ENCODE assay signal across 9 cellular contexts in the genomic region with DNA sequence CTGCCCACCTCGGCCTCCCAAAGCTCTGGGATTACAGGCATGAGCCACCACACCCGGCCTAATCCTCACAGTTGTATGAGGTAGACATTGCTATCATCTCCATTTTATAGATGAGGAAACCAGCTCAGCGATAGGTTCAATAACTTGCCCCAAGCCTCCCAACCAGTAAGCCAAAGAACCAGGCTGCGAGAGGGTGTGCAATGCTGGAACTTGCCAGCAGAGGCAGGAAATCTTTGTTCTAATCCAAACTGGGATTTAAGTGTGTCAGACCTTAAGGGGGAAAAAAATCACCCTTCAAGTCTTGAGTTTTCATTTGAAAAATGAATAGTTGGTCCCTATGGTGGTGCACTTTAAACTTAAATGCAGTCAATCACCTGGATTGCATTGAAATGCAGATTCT. TPM values are rescaled to one million over a fixed set of nuclear protein-coding genes. Genes with fewer than 3 reads are reported as not detected.
A peak's percentile ranks its signal among the peaks of the same experiment; 100 is the strongest.
DNase-seq lines count a peak whose midpoint lies in the region; ATAC-seq and TF ChIP-seq lines count a peak whose summit lies in the region.
"Had no signal": no experiment of that assay in that cellular context is flagged by ENCODE, and none has a peak within 500 bp of the region (broad histone marks: within the 10 kb centered on the region; RNA-seq: fewer than 3 reads in every experiment).

No MANE protein-coding gene starts in this region.

- H3K36me3 ChIP-seq in IMR-90 (ENCODE audit: control insufficient read depth, insufficient read depth, low read length) (no peaks in the 10 kb centered on the region), ascending aorta (no peaks in the 10 kb centered on the region)
- H3K36me3 ChIP-seq in CD8-positive, alpha-beta T cell (ENCODE audit: insufficient read depth, low read length) = no peaks in the 10 kb centered on the region
- H3K36me3 ChIP-seq in CD4-positive, alpha-beta memory T cell (ENCODE audit: insufficient read depth, low read length) = no peaks in the 10 kb centered on the region

- H4K5ac ChIP-seq in IMR-90 (ENCODE audit: low read depth, low read length) = no peak overlapping the region

- no peaks in the 10 kb centered on the region for H3K9me3 ChIP-seq in IMR-90 (ENCODE audit: control insufficient read depth, insufficient read depth, low read length)
- no peaks in the 10 kb centered on the region for H3K9me3 ChIP-seq in ascending aorta
- H3K9me3 ChIP-seq in CD8-positive, alpha-beta T cell (ENCODE audit: low read length) = no peaks in the 10 kb centered on the region
- H3K9me3 ChIP-seq in CD4-positive, alpha-beta memory T cell (ENCODE audit: control insufficient read depth in 1 of 2, low read length in 2 of 2) = no peaks in the 10 kb centered on the region

- H3K4me1 ChIP-seq in IMR-90 (ENCODE audit: control insufficient read depth, insufficient read depth, low read length) (no peaks in the 10 kb centered on the region), ascending aorta (peaks cover 4 to 7% of the 10 kb centered on the region in 2 donors)
- H3K4me1 ChIP-seq in CD8-positive, alpha-beta T cell (ENCODE audit: insufficient read depth, low read length) = no peaks in the 10 kb centered on the region
- H3K4me1 ChIP-seq in CD4-positive, alpha-beta memory T cell (ENCODE audit: insufficient read depth, low read length) = no peaks in the 10 kb centered on the region

- no peak overlapping the region for H3K14ac ChIP-seq in IMR-90 (replicated peaks; ENCODE audit: low read depth, low read length)

- no peaks in the 10 kb centered on the region for H3K9me1 ChIP-seq in IMR-90 (ENCODE audit: insufficient read depth, low read length)

- 20% methylated on average over 1 of the region's 4 CpGs; no CpG with 5 or more reads in 1 of the 2 experiments for WGBS in IMR-90 (ENCODE audit: extremely low coverage in 2 of 2, insufficient read length in 1 of 2), 2 experiments

- no peak overlapping the region for H3K4me3 Mint-ChIP-seq in CD14-positive monocyte
- no peak overlapping the region for H3K4me3 Mint-ChIP-seq in CD8-positive, alpha-beta T cell
- H3K4me3 Mint-ChIP-seq in CD4-positive, alpha-beta memory T cell = no peak overlapping the region
- H3K4me3 Mint-ChIP-seq: central memory CD8-positive, alpha-beta T cell had no signal

- CTCF ChIA-PET in IMR-90 (lab: Yijun Ruan, JAX) = interaction anchor here (0.6 to 2.4 kb wide), 5 partner anchors 30 to 258 kb away, joined by 3 to 7 read pairs (median 3); no protein-coding TSS in a partner anchor
- CTCF ChIA-PET in CD8-positive, alpha-beta T cell (lab: Charles Lee) = interaction anchor here (0.7 to 5.3 kb wide), 34 partner anchors 8 to 630 kb away, joined by 3 to 78 read pairs (median 4); a partner anchor contains a TSS
- CTCF ChIA-PET in CD4-positive, alpha-beta memory T cell (lab: Charles Lee; ENCODE audit: partially characterized antibody) = interaction anchor here (1.0 to 4.4 kb wide), 23 partner anchors 7 to 630 kb away, joined by 3 to 76 read pairs (median 6); a partner anchor contains a TSS

- peak; percentile 62 for TF ChIP-seq CTCF in CD14-positive monocyte (IDR thresholded peaks at IDR 0.05)
- TF ChIP-seq CTCF in IMR-90 (conservative IDR thresholded peaks at IDR 0.05; ENCODE audit: low read depth, low read length) = peak; percentile 43
- peak; percentile 26 to 58 (median 43) for TF ChIP-seq CTCF in ascending aorta (IDR thresholded peaks at IDR 0.05)
- no peak for TF ChIP-seq CTCF in CD8-positive, alpha-beta T cell (IDR thresholded peaks at IDR 0.05)

- no peak for DNase-seq in CD14-positive monocyte (ENCODE audit: low spot score)
- DNase-seq in IMR-90 = peak; percentile 36
- DNase-seq in ascending aorta (ENCODE audit: low spot score in 2 of 2) = no peak
- DNase-seq in left kidney (ENCODE audit: low read depth, low spot score) = peak; percentile 52
- DNase-seq in CD8-positive, alpha-beta T cell = no peak
- DNase-seq in NCI-H446 treated with DMSO at 0.1 percent for 48 hours (lab: John Stamatoyannopoulos, UW) = no peak
- no peak for DNase-seq in CD4-positive, alpha-beta memory T cell

- H3K27ac ChIP-seq in IMR-90 (ENCODE audit: insufficient read depth, low read length) (no peak overlapping the region), ascending aorta (no peak overlapping the region)
- no peak overlapping the region for H3K27ac ChIP-seq in CD8-positive, alpha-beta T cell (ENCODE audit: low read depth, low read length)
- H3K27ac ChIP-seq in CD4-positive, alpha-beta memory T cell (ENCODE audit: low read depth, low read length) = no peak overlapping the region

- no peak for ATAC-seq in IMR-90 (ENCODE audit: low read depth)
- no peak for ATAC-seq in CD8-positive, alpha-beta T cell
- no peak for ATAC-seq in HG03159 (IDR thresholded peaks at IDR 0.05; ENCODE audit: unreplicated experiment)

- H3K27me3 ChIP-seq in IMR-90 (ENCODE audit: control insufficient read depth, insufficient read depth, low read length) (peaks cover 3% of the 10 kb centered on the region; the same call in 1 of the 2 replicates), ascending aorta (no peaks in the 10 kb centered on the region)
- no peaks in the 10 kb centered on the region for H3K27me3 ChIP-seq in CD8-positive, alpha-beta T cell (ENCODE audit: insufficient read depth, low read length)
- no peaks in the 10 kb centered on the region for H3K27me3 ChIP-seq in CD4-positive, alpha-beta memory T cell (ENCODE audit: insufficient read depth, low read length)

- no peak overlapping the region for H2BK15ac ChIP-seq in IMR-90 (ENCODE audit: low read depth, low read length)

- no peak overlapping the region for H2BK5ac ChIP-seq in IMR-90 (ENCODE audit: low read depth, low read length, poor library complexity, severe bottlenecking)

- H4K91ac ChIP-seq in IMR-90 (ENCODE audit: insufficient read depth, low read depth, low read length) = no peak overlapping the region

- in situ Hi-C loops in IMR-90 (cut with MboI; ENCODE audit: low sequenced_read_pairs) = loop anchor here (5.0 to 25.0 kb wide), 4 partner anchors 91 to 629 kb away; a partner anchor contains a TSS

- H3K9ac ChIP-seq in IMR-90 (ENCODE audit: low read depth, low read length) = no peak overlapping the region

- no peak overlapping the region for H2AK5ac ChIP-seq in IMR-90 (ENCODE audit: low read depth, low read length)

- no peak overlapping the region for H2AK9ac ChIP-seq in IMR-90 (replicated peaks; ENCODE audit: low read depth, low read length, poor library complexity)

- dilution Hi-C loops in IMR-90 (cut with HindIII; ENCODE audit: low sequenced_read_pairs, unreplicated experiment) = no loop called here

- no TSS peak for BruUV-seq in IMR-90 (replicated peaks; lab: Mats Ljungman, UMichigan)

- no peak overlapping the region for H2BK20ac ChIP-seq in IMR-90 (ENCODE audit: low read depth, low read length)

- no peak overlapping the region for H3K23ac ChIP-seq in IMR-90 (ENCODE audit: low read depth, low read length)

- TF ChIP-seq POLR2A in IMR-90 (IDR thresholded peaks at IDR 0.05; ENCODE audit: low read depth, low read length) = no peak

- H3K27ac Mint-ChIP-seq in CD14-positive monocyte = peak overlapping the region in 2 of 7 donors; percentile 18 to 25
- no peak overlapping the region for H3K27ac Mint-ChIP-seq in CD8-positive, alpha-beta T cell
- H3K27ac Mint-ChIP-seq in CD4-positive, alpha-beta memory T cell = no peak overlapping the region

- no peaks in the 10 kb centered on the region for H3K36me3 Mint-ChIP-seq in CD14-positive monocyte
- no peaks in the 10 kb centered on the region for H3K36me3 Mint-ChIP-seq in CD8-positive, alpha-beta T cell
- no peaks in the 10 kb centered on the region for H3K36me3 Mint-ChIP-seq in CD4-positive, alpha-beta memory T cell

- no peak overlapping the region for H3K18ac ChIP-seq in IMR-90 (ENCODE audit: low read depth, low read length)

- peak; percentile 32; the same call in 1 of the 2 replicates for TF ChIP-seq RAD21 in IMR-90 (IDR thresholded peaks at IDR 0.05; ENCODE audit: low read length)

- no peak overlapping the region for H3K4ac ChIP-seq in IMR-90 (ENCODE audit: low read depth, low read length)

- H3K27me3 Mint-ChIP-seq in CD14-positive monocyte (ENCODE audit: low read depth in 3 of 3) = peaks cover 0 to 1% (median 0%) of the 10 kb centered on the region in 3 donors
- H3K27me3 Mint-ChIP-seq in CD8-positive, alpha-beta T cell (ENCODE audit: low read depth) = peaks cover 2% of the 10 kb centered on the region
- no peaks in the 10 kb centered on the region for H3K27me3 Mint-ChIP-seq in CD4-positive, alpha-beta memory T cell
- H3K27me3 Mint-ChIP-seq: central memory CD8-positive, alpha-beta T cell had no signal

- no peaks in the 10 kb centered on the region for H3K9me3 Mint-ChIP-seq in CD14-positive monocyte
- H3K9me3 Mint-ChIP-seq in CD8-positive, alpha-beta T cell = no peaks in the 10 kb centered on the region
- H3K9me3 Mint-ChIP-seq in CD4-positive, alpha-beta memory T cell = no peaks in the 10 kb centered on the region
- H3K9me3 Mint-ChIP-seq: central memory CD8-positive, alpha-beta T cell had no signal

- H2BK120ac ChIP-seq in IMR-90 (ENCODE audit: low read depth, low read length) = no peak overlapping the region

- no peaks in the 10 kb centered on the region for H3K79me1 ChIP-seq in IMR-90 (ENCODE audit: low read depth in 1 of 2, low read length in 2 of 2)

- intact Hi-C loops in CD14-positive monocyte (cut with micrococcal nuclease) (loop anchor here (5.0 to 10.0 kb wide), 3 partner anchors 91 to 259 kb away; a partner anchor contains a TSS), IMR-90 (cut with micrococcal nuclease) (loop anchor here (1.0 to 5.0 kb wide), 5 partner anchors 97 to 629 kb away; a partner anchor contains a TSS), ascending aorta (cut with DNase I) (loop anchor here (2.0 to 5.0 kb wide), 4 partner anchors 53 to 389 kb away; no protein-coding TSS in a partner anchor)
- intact Hi-C loops in CD8-positive, alpha-beta T cell (cut with DNase I, micrococcal nuclease) = loop anchor here (2.0 to 5.0 kb wide), 6 partner anchors 94 to 627 kb away; a partner anchor contains a TSS
- intact Hi-C loops in CD4-positive, alpha-beta memory T cell (cut with micrococcal nuclease) = loop anchor here (2.0 kb wide), 1 partner anchor 139 kb away; no protein-coding TSS in a partner anchor

- no peak overlapping the region for H3K4me2 ChIP-seq in IMR-90 (ENCODE audit: low read depth, low read length)

- no peak overlapping the region for H4K8ac ChIP-seq in IMR-90 (ENCODE audit: low read depth in 2 of 2, low read length in 2 of 2)

- H4K20me1 ChIP-seq in IMR-90 (ENCODE audit: insufficient read depth, low read length) = no peaks in the 10 kb centered on the region

- H3K4me1 Mint-ChIP-seq in CD14-positive monocyte = peaks cover 3% of the 10 kb centered on the region
- H3K4me1 Mint-ChIP-seq in CD8-positive, alpha-beta T cell (ENCODE audit: low read depth) = no peaks in the 10 kb centered on the region
- no peaks in the 10 kb centered on the region for H3K4me1 Mint-ChIP-seq in CD4-positive, alpha-beta memory T cell
- H3K4me1 Mint-ChIP-seq: central memory CD8-positive, alpha-beta T cell had no signal

- H3K56ac ChIP-seq in IMR-90 (ENCODE audit: extremely low read depth, insufficient read depth, low read length) = no peak overlapping the region

- no peak overlapping the region for H2AFZ ChIP-seq in IMR-90 (replicated peaks; ENCODE audit: low read length, poor library complexity)

- H3K4me3 ChIP-seq in IMR-90 (ENCODE audit: insufficient read depth, low read depth, low read length) (no peak overlapping the region), ascending aorta (no peak overlapping the region)
- H3K4me3 ChIP-seq in CD8-positive, alpha-beta T cell (ENCODE audit: low read depth, low read length) = no peak overlapping the region
- H3K4me3 ChIP-seq in CD4-positive, alpha-beta memory T cell (ENCODE audit: low read length in 2 of 2) = no peak overlapping the region

- POLR2A ChIA-PET in IMR-90 (lab: Charles Lee; ENCODE audit: unreplicated experiment) = no interaction called here
- POLR2A ChIA-PET in CD8-positive, alpha-beta T cell (lab: Charles Lee) = interaction anchor here (1.2 to 4.1 kb wide), 2 partner anchors 97 to 133 kb away, joined by 3 to 20 read pairs; a partner anchor contains a TSS
- POLR2A ChIA-PET in CD4-positive, alpha-beta memory T cell (lab: Charles Lee; ENCODE audit: partially characterized antibody) = interaction anchor here (0.8 to 3.5 kb wide), 4 partner anchors 96 to 315 kb away, joined by 3 to 32 read pairs (median 6); a partner anchor contains a TSS

RNA-seq across cellular contexts. Expression of a gene that starts 20.1 kb away (rescaled TPM):
- polyA plus RNA-seq in CD14-positive monocyte (1 to 10 TPM; 5.8 to 8.6 TPM), IMR-90 (2012; rRNA removed) (4.7 and 5.4 TPM in 2 replicates)
- total RNA-seq in IMR-90 (2012; rRNA removed) (21.7 and 42.8 TPM in 2 replicates), ascending aorta (13.4 TPM)
- 0.95 and 2.2 TPM in 2 replicates for polyA plus RNA-seq in IMR-90 (2012; cell fraction: cytosol; rRNA removed)
- polyA plus RNA-seq in IMR-90 (2012; cell fraction: nucleus; rRNA removed; ENCODE audit: low replicate concordance) = 0.72 and 3.9 TPM in 2 replicates
- 10 to 100 TPM; 10.1 to 10.3 TPM for total RNA-seq in CD8-positive, alpha-beta T cell
- 10 to 100 TPM; 17.4 to 21.8 TPM for total RNA-seq in CD4-positive, alpha-beta memory T cell
- polyA plus RNA-seq in CD4-positive, alpha-beta memory T cell = 10 to 100 TPM; 17.3 to 20.8 TPM

Comparison
In these comparisons a context has a peak if more than half of its experiments do, and no peak if none do; other contexts are left out.
1. DNase-seq: peak in IMR-90 (single experiment) and left kidney (single experiment); none in CD14-positive monocyte (single experiment), ascending aorta (0 of 2), CD8-positive, alpha-beta T cell (0 of 7), NCI-H446 treated with DMSO at 0.1 percent for 48 hours (single experiment) and CD4-positive, alpha-beta memory T cell (0 of 5).